ENCODE assay signal across 1 cellular context in genomic region chr9:92138157-92138959, GRCh38.
TF ChIP-seq lines count a peak whose summit lies in the region.

No MANE protein-coding gene starts in this region.

TF ChIP-seq in HepG2, 621 proteins besides CTCF, POLR2A, EP300 and RAD21 (continued from another document and continues in another):
- TF ChIP-seq, protein P1, sequence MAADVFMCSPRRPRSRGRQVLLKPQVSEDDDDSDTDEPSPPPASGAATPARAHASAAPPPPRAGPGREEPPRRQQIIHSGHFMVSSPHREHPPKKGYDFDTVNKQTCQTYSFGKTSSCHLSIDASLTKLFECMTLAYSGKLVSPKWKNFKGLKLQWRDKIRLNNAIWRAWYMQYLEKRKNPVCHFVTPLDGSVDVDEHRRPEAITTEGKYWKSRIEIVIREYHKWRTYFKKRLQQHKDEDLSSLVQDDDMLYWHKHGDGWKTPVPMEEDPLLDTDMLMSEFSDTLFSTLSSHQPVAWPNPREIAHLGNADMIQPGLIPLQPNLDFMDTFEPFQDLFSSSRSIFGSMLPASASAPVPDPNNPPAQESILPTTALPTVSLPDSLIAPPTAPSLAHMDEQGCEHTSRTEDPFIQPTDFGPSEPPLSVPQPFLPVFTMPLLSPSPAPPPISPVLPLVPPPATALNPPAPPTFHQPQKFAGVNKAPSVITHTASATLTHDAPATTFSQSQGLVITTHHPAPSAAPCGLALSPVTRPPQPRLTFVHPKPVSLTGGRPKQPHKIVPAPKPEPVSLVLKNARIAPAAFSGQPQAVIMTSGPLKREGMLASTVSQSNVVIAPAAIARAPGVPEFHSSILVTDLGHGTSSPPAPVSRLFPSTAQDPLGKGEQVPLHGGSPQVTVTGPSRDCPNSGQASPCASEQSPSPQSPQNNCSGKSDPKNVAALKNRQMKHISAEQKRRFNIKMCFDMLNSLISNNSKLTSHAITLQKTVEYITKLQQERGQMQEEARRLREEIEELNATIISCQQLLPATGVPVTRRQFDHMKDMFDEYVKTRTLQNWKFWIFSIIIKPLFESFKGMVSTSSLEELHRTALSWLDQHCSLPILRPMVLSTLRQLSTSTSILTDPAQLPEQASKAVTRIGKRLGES (CRISPR knock-in tag; IDR thresholded peaks at IDR 0.05; ENCODE audit: borderline replicate concordance), result no peak
- TF ChIP-seq ZNF577 (CRISPR knock-in tag; IDR thresholded peaks at IDR 0.05; ENCODE audit: borderline replicate concordance, low read depth), result no peak
- no peak for TF ChIP-seq GRHL1 (CRISPR knock-in tag; conservative IDR thresholded peaks at IDR 0.05)
- no peak for TF ChIP-seq ZBTB40 (IDR thresholded peaks at IDR 0.05)
- TF ChIP-seq ZBTB40 (CRISPR knock-in tag; IDR thresholded peaks at IDR 0.05), result 0 out of 2 replicates have a peak, but pooled peaks have one; percentile 51
- no peak for TF ChIP-seq MBNL3 (CRISPR knock-in tag; conservative IDR thresholded peaks at IDR 0.05)
- TF ChIP-seq ZBTB7B (CRISPR knock-in tag; IDR thresholded peaks at IDR 0.05), result no peak
- TF ChIP-seq ZNF598 (CRISPR knock-in tag; IDR thresholded peaks at IDR 0.05; ENCODE audit: borderline replicate concordance), result peak; percentile 30; the same call in 1 of the 2 replicates
- TF ChIP-seq AGO1 (IDR thresholded peaks at IDR 0.05; ENCODE audit: low read depth, low read length, poor library complexity, severe bottlenecking), result no peak
- peak; percentile 50 for TF ChIP-seq YY1 (IDR thresholded peaks at IDR 0.05; ENCODE audit: insufficient read depth, insufficient replicate concordance, low read depth, low read length)
- no peak for TF ChIP-seq ZNF652 (CRISPR knock-in tag; IDR thresholded peaks at IDR 0.05; ENCODE audit: borderline replicate concordance, low read depth)
- no peak for TF ChIP-seq ZBTB8A (CRISPR knock-in tag; IDR thresholded peaks at IDR 0.05; ENCODE audit: borderline replicate concordance, low read depth)
- TF ChIP-seq CC2D1A (CRISPR knock-in tag; IDR thresholded peaks at IDR 0.05), result no peak
- 0 out of 2 replicates have a peak, but pooled peaks have one; percentile 40 for TF ChIP-seq ZNF501 (CRISPR knock-in tag; IDR thresholded peaks at IDR 0.05)
- no peak for TF ChIP-seq ZNF10 (CRISPR knock-in tag; IDR thresholded peaks at IDR 0.05; ENCODE audit: borderline replicate concordance, low read depth)
- no peak; the same call in 1 of the 2 replicates for TF ChIP-seq SMAD1 (CRISPR knock-in tag; IDR thresholded peaks at IDR 0.05; ENCODE audit: borderline replicate concordance, low read depth)
- peak; percentile 44; the same call in 1 of the 2 replicates for TF ChIP-seq HDAC2 (CRISPR knock-in tag; IDR thresholded peaks at IDR 0.05)
- TF ChIP-seq KDM5A (IDR thresholded peaks at IDR 0.05; ENCODE audit: borderline replicate concordance, low read length), result no peak; the same call in 1 of the 2 replicates
- TF ChIP-seq GATAD2A (CRISPR knock-in tag; IDR thresholded peaks at IDR 0.05), result peak; percentile 15; the same call in 1 of the 2 replicates
- no peak for TF ChIP-seq ZNF496 (CRISPR knock-in tag; IDR thresholded peaks at IDR 0.05; ENCODE audit: insufficient replicate concordance)
- TF ChIP-seq REL (CRISPR knock-in tag; conservative IDR thresholded peaks at IDR 0.05), result no peak
- TF ChIP-seq JUND (CRISPR knock-in tag; IDR thresholded peaks at IDR 0.05), result no peak
- TF ChIP-seq ZNF547 (CRISPR knock-in tag; IDR thresholded peaks at IDR 0.05), result 0 out of 2 replicates have a peak, but pooled peaks have one; percentile 29
- TF ChIP-seq TGIF2 (CRISPR knock-in tag; IDR thresholded peaks at IDR 0.05), result 0 out of 2 replicates have a peak, but pooled peaks have one; percentile 15
- no peak for TF ChIP-seq SIN3B (IDR thresholded peaks at IDR 0.05; ENCODE audit: low read length)
- no peak for TF ChIP-seq ZSCAN9 (CRISPR knock-in tag; IDR thresholded peaks at IDR 0.05; ENCODE audit: borderline replicate concordance)
- no peak for TF ChIP-seq U2AF2 (IDR thresholded peaks at IDR 0.05; ENCODE audit: low read depth, low read length)
- no peak for TF ChIP-seq RNF2 (conservative IDR thresholded peaks at IDR 0.05; ENCODE audit: low read depth)
- no peak for TF ChIP-seq ATM (IDR thresholded peaks at IDR 0.05; ENCODE audit: borderline replicate concordance)
- TF ChIP-seq ZFYVE20 (CRISPR knock-in tag; IDR thresholded peaks at IDR 0.05; ENCODE audit: borderline replicate concordance, low read depth), result no peak
- TF ChIP-seq SKI (IDR thresholded peaks at IDR 0.05; ENCODE audit: partially characterized antibody), result no peak
- TF ChIP-seq PPARG (CRISPR knock-in tag; conservative IDR thresholded peaks at IDR 0.05), result no peak; the same call in 1 of the 2 replicates
- peak; percentile 22; the same call in 1 of the 2 replicates for TF ChIP-seq JUN (CRISPR knock-in tag; IDR thresholded peaks at IDR 0.05)
- TF ChIP-seq, protein P2, sequence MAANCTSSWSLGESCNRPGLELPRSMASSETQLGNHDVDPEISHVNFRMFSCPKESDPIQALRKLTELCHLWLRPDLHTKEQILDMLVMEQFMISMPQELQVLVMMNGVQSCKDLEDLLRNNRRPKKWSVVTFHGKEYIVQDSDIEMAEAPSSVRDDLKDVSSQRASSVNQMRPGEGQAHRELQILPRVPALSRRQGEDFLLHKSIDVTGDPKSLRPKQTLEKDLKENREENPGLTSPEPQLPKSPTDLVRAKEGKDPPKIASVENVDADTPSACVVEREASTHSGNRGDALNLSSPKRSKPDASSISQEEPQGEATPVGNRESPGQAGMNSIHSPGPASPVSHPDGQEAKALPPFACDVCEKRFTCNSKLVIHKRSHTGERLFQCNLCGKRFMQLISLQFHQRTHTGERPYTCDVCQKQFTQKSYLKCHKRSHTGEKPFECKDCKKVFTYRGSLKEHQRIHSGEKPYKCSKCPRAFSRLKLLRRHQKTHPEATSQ (CRISPR knock-in tag; IDR thresholded peaks at IDR 0.05; ENCODE audit: borderline replicate concordance), result no peak
- no peak for TF ChIP-seq ATF7 (IDR thresholded peaks at IDR 0.05)
- no peak for TF ChIP-seq ATF7 (CRISPR knock-in tag; IDR thresholded peaks at IDR 0.05)
- no peak for TF ChIP-seq KDM2A (CRISPR knock-in tag; IDR thresholded peaks at IDR 0.05; ENCODE audit: borderline replicate concordance, low read depth)
- peak; percentile 29; the same call in 1 of the 2 replicates for TF ChIP-seq ZFP1 (CRISPR knock-in tag; IDR thresholded peaks at IDR 0.05)
- no peak for TF ChIP-seq NFYC (CRISPR knock-in tag; IDR thresholded peaks at IDR 0.05)
- TF ChIP-seq MIER3 (CRISPR knock-in tag; IDR thresholded peaks at IDR 0.05; ENCODE audit: borderline replicate concordance), result 0 out of 2 replicates have a peak, but pooled peaks have one; percentile 42
- no peak for TF ChIP-seq FOSL2 (CRISPR knock-in tag; IDR thresholded peaks at IDR 0.05)
- peak; percentile 65; the same call in 1 of the 2 replicates for TF ChIP-seq NFKB2 (CRISPR knock-in tag; IDR thresholded peaks at IDR 0.05; ENCODE audit: borderline replicate concordance)
- TF ChIP-seq ZFX (CRISPR knock-in tag; IDR thresholded peaks at IDR 0.05; ENCODE audit: low read depth), result peak; percentile 82
- TF ChIP-seq, protein P3, sequence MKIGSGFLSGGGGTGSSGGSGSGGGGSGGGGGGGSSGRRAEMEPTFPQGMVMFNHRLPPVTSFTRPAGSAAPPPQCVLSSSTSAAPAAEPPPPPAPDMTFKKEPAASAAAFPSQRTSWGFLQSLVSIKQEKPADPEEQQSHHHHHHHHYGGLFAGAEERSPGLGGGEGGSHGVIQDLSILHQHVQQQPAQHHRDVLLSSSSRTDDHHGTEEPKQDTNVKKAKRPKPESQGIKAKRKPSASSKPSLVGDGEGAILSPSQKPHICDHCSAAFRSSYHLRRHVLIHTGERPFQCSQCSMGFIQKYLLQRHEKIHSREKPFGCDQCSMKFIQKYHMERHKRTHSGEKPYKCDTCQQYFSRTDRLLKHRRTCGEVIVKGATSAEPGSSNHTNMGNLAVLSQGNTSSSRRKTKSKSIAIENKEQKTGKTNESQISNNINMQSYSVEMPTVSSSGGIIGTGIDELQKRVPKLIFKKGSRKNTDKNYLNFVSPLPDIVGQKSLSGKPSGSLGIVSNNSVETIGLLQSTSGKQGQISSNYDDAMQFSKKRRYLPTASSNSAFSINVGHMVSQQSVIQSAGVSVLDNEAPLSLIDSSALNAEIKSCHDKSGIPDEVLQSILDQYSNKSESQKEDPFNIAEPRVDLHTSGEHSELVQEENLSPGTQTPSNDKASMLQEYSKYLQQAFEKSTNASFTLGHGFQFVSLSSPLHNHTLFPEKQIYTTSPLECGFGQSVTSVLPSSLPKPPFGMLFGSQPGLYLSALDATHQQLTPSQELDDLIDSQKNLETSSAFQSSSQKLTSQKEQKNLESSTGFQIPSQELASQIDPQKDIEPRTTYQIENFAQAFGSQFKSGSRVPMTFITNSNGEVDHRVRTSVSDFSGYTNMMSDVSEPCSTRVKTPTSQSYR (CRISPR knock-in tag; IDR thresholded peaks at IDR 0.05; ENCODE audit: borderline replicate concordance), result no peak
- no peak for TF ChIP-seq ZNF589 (CRISPR knock-in tag; conservative IDR thresholded peaks at IDR 0.05)
- no peak for TF ChIP-seq FOXJ3 (CRISPR knock-in tag; IDR thresholded peaks at IDR 0.05; ENCODE audit: borderline replicate concordance)
- TF ChIP-seq ZNF350 (CRISPR knock-in tag; IDR thresholded peaks at IDR 0.05; ENCODE audit: borderline replicate concordance, low read depth), result peak; percentile 71; the same call in 1 of the 2 replicates
- peak; percentile 11; the same call in 1 of the 2 replicates for TF ChIP-seq ZNF768 (CRISPR knock-in tag; IDR thresholded peaks at IDR 0.05)
- 0 out of 2 replicates have a peak, but pooled peaks have one; percentile 45 for TF ChIP-seq ZBTB7A (CRISPR knock-in tag; IDR thresholded peaks at IDR 0.05)
- no peak for TF ChIP-seq PHB2 (IDR thresholded peaks at IDR 0.05; ENCODE audit: partially characterized antibody)
